In the genomic region with DNA sequence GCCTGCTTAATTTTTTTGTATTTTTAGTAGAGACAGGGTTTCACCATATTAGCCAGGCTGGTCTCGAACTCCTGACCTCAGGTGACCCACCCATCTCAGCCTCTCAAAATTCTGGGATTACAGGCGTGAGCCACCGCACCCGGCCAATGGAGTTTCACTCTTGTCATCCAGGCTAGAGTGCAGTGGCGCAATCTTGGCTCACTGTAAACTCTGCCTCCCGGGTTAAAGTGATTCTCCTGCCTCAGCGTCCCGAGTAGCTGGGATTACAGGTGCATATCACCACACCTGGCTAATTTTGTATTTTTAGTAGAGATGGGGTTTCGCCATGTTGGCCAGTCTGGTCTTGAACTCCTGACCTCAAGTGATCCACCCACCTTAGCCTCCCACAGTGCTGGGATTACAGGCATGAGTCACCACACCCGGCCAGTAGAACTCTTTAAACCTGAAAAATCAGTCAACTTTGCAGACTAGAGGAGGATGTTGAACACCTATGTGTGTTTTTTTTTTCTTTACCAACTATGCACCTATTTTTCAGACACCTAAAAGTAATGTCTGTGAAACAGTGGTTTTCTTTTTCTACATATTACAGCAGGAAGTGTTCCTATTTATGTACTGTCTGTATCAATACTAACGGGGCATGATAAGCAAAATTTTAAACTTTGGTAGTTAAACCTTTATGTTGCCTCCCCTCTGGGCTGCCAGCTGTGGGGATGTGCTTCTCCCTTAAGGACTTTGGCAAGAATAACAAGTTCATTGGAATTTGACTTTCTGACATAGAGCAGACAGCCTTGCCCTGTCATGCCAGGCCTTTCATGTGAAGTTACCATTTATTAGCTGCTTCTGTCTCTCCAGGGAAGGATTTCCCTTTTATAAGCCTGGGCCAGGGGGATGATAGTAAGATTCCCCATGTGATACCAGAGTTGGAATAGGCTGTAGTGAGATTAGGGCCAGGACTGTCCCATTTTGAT, we compare ENCODE assay signal across 1 cellular context.
A peak's percentile ranks its signal among the peaks of the same experiment; 100 is the strongest.
TF ChIP-seq lines count a peak whose summit lies in the region.

No MANE protein-coding gene starts in this region.

TF ChIP-seq in K562, 482 proteins besides CTCF, POLR2A, EP300 and RAD21 (continued from another document):
- TF ChIP-seq DACH1 (IDR thresholded peaks at IDR 0.05; ENCODE audit: partially characterized antibody) (no peak), XRCC5 (IDR thresholded peaks at IDR 0.05; ENCODE audit: low read depth, low read length) (no peak), ELF4 (CRISPR knock-in tag; IDR thresholded peaks at IDR 0.05) (no peak), CBFA2T2 (conservative IDR thresholded peaks at IDR 0.05) (no peak), CEBPB (tag; IDR thresholded peaks at IDR 0.05) (peak; percentile 54), POLR2G (IDR thresholded peaks at IDR 0.05; ENCODE audit: low read depth, low read length) (no peak), SMARCA4 (IDR thresholded peaks at IDR 0.05) (peak; percentile 52; the same call in 1 of the 2 replicates), ARID1B (IDR thresholded peaks at IDR 0.05) (peak; percentile 48), TGIF2 (CRISPR knock-in tag; IDR thresholded peaks at IDR 0.05) (no peak), RCOR1 (IDR thresholded peaks at IDR 0.05; ENCODE audit: borderline replicate concordance in 1 of 2, low read depth in 2 of 2, low read length in 2 of 2) (no peak), POLR3A (IDR thresholded peaks at IDR 0.05; ENCODE audit: borderline replicate concordance, extremely low read depth, insufficient read depth, insufficient read length) (no peak), RBM15 (IDR thresholded peaks at IDR 0.05; ENCODE audit: insufficient read depth, low read length) (no peak), ZNF212 (CRISPR knock-in tag; IDR thresholded peaks at IDR 0.05) (no peak), NCOA4 (IDR thresholded peaks at IDR 0.05; ENCODE audit: partially characterized antibody) (no peak), BACH1 (tag; IDR thresholded peaks at IDR 0.05) (no peak), NCOA6 (IDR thresholded peaks at IDR 0.05) (no peak), ZNF764 (CRISPR knock-in tag; IDR thresholded peaks at IDR 0.05; ENCODE audit: low read depth) (no peak), MYNN (IDR thresholded peaks at IDR 0.05) (no peak), MYNN (CRISPR knock-in tag; IDR thresholded peaks at IDR 0.05) (no peak), EGR1 (conservative IDR thresholded peaks at IDR 0.05) (peak; percentile 88), CCNT2 (IDR thresholded peaks at IDR 0.05; ENCODE audit: borderline replicate concordance, extremely low read depth, insufficient read length, low read depth, low read length) (no peak), RBM25 (IDR thresholded peaks at IDR 0.05; ENCODE audit: low read depth, low read length, severe bottlenecking) (no peak), SPI1 (IDR thresholded peaks at IDR 0.05; ENCODE audit: borderline replicate concordance, low read depth, low read length) (no peak), CBX3 (IDR thresholded peaks at IDR 0.05; ENCODE audit: borderline replicate concordance in 1 of 2, low read length in 2 of 2) (no peak), ZNF134 (CRISPR knock-in tag; conservative IDR thresholded peaks at IDR 0.05) (no peak), ZNF324 (CRISPR knock-in tag; IDR thresholded peaks at IDR 0.05) (no peak), HOXB6 (CRISPR knock-in tag; IDR thresholded peaks at IDR 0.05; ENCODE audit: borderline replicate concordance) (no peak), GABPB1 (CRISPR knock-in tag; IDR thresholded peaks at IDR 0.05) (no peak), ESRRA (IDR thresholded peaks at IDR 0.05; ENCODE audit: borderline replicate concordance, low read depth) (no peak), SMARCE1 (IDR thresholded peaks at IDR 0.05) (0 out of 2 replicates have a peak, but pooled peaks have one; percentile 36), TSC22D4 (tag; IDR thresholded peaks at IDR 0.05) (no peak), TFAM (CRISPR knock-in tag; conservative IDR thresholded peaks at IDR 0.05) (no peak), NUFIP1 (IDR thresholded peaks at IDR 0.05; ENCODE audit: partially characterized antibody) (no peak), SP2 (IDR thresholded peaks at IDR 0.05; ENCODE audit: extremely low read depth, low read depth, low read length, poor library complexity, severe bottlenecking) (no peak), KDM1A (IDR thresholded peaks at IDR 0.05) (peak in 1 of 2 experiments; percentile 62; a peak in 1 of 4 replicates), PML (IDR thresholded peaks at IDR 0.05; ENCODE audit: low read length) (no peak), ADNP (tag; IDR thresholded peaks at IDR 0.05) (no peak), TEAD4 (IDR thresholded peaks at IDR 0.05; ENCODE audit: low read length) (no peak), TEAD4 (CRISPR knock-in tag; IDR thresholded peaks at IDR 0.05; ENCODE audit: borderline replicate concordance) (no peak), SREBF2 (CRISPR knock-in tag; IDR thresholded peaks at IDR 0.05) (no peak)
- TF ChIP-seq, protein P1, sequence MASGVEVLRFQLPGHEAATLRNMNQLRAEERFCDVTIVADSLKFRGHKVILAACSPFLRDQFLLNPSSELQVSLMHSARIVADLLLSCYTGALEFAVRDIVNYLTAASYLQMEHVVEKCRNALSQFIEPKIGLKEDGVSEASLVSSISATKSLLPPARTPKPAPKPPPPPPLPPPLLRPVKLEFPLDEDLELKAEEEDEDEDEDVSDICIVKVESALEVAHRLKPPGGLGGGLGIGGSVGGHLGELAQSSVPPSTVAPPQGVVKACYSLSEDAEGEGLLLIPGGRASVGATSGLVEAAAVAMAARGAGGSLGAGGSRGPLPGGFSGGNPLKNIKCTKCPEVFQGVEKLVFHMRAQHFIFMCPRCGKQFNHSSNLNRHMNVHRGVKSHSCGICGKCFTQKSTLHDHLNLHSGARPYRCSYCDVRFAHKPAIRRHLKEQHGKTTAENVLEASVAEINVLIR (CRISPR knock-in tag; IDR thresholded peaks at IDR 0.05), result no peak
- TF ChIP-seq, protein P2, sequence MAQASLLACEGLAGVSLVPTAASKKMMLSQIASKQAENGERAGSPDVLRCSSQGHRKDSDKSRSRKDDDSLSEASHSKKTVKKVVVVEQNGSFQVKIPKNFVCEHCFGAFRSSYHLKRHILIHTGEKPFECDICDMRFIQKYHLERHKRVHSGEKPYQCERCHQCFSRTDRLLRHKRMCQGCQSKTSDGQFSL (CRISPR knock-in tag; IDR thresholded peaks at IDR 0.05), result no peak
- TF ChIP-seq, protein P2 (tag; IDR thresholded peaks at IDR 0.05), result no peak
- TF ChIP-seq, protein P3, sequence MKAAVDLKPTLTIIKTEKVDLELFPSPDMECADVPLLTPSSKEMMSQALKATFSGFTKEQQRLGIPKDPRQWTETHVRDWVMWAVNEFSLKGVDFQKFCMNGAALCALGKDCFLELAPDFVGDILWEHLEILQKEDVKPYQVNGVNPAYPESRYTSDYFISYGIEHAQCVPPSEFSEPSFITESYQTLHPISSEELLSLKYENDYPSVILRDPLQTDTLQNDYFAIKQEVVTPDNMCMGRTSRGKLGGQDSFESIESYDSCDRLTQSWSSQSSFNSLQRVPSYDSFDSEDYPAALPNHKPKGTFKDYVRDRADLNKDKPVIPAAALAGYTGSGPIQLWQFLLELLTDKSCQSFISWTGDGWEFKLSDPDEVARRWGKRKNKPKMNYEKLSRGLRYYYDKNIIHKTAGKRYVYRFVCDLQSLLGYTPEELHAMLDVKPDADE (conservative IDR thresholded peaks at IDR 0.05; ENCODE audit: control insufficient read depth, low read depth, low read length), result no peak
- TF ChIP-seq, protein P4, sequence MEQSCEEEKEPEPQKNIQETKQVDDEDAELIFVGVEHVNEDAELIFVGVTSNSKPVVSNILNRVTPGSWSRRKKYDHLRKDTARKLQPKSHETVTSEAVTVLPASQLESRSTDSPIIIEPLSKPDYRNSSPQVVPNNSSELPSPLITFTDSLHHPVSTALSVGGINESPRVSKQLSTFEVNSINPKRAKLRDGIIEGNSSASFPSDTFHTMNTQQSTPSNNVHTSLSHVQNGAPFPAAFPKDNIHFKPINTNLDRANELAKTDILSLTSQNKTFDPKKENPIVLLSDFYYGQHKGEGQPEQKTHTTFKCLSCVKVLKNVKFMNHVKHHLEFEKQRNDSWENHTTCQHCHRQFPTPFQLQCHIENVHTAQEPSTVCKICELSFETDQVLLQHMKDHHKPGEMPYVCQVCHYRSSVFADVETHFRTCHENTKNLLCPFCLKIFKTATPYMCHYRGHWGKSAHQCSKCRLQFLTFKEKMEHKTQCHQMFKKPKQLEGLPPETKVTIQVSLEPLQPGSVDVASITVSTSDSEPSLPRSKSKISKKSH (CRISPR knock-in tag; IDR thresholded peaks at IDR 0.05), result no peak
- TF ChIP-seq, protein P5, sequence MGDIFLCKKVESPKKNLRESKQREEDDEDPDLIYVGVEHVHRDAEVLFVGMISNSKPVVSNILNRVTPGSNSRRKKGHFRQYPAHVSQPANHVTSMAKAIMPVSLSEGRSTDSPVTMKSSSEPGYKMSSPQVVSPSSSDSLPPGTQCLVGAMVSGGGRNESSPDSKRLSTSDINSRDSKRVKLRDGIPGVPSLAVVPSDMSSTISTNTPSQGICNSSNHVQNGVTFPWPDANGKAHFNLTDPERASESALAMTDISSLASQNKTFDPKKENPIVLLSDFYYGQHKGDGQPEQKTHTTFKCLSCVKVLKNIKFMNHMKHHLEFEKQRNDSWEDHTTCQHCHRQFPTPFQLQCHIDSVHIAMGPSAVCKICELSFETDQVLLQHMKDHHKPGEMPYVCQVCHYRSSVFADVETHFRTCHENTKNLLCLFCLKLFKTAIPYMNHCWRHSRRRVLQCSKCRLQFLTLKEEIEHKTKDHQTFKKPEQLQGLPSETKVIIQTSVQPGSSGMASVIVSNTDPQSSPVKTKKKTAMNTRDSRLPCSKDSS (IDR thresholded peaks at IDR 0.05; ENCODE audit: low read depth, partially characterized antibody), result no peak
- TF ChIP-seq, protein P6, sequence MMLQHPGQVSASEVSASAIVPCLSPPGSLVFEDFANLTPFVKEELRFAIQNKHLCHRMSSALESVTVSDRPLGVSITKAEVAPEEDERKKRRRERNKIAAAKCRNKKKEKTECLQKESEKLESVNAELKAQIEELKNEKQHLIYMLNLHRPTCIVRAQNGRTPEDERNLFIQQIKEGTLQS (IDR thresholded peaks at IDR 0.05), result peak; percentile 78
- TF ChIP-seq, protein P6 (CRISPR knock-in tag; conservative IDR thresholded peaks at IDR 0.05), result no peak
- TF ChIP-seq, protein P7, sequence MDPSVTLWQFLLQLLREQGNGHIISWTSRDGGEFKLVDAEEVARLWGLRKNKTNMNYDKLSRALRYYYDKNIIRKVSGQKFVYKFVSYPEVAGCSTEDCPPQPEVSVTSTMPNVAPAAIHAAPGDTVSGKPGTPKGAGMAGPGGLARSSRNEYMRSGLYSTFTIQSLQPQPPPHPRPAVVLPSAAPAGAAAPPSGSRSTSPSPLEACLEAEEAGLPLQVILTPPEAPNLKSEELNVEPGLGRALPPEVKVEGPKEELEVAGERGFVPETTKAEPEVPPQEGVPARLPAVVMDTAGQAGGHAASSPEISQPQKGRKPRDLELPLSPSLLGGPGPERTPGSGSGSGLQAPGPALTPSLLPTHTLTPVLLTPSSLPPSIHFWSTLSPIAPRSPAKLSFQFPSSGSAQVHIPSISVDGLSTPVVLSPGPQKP (CRISPR knock-in tag; IDR thresholded peaks at IDR 0.05), result no peak
- TF ChIP-seq, protein P8, sequence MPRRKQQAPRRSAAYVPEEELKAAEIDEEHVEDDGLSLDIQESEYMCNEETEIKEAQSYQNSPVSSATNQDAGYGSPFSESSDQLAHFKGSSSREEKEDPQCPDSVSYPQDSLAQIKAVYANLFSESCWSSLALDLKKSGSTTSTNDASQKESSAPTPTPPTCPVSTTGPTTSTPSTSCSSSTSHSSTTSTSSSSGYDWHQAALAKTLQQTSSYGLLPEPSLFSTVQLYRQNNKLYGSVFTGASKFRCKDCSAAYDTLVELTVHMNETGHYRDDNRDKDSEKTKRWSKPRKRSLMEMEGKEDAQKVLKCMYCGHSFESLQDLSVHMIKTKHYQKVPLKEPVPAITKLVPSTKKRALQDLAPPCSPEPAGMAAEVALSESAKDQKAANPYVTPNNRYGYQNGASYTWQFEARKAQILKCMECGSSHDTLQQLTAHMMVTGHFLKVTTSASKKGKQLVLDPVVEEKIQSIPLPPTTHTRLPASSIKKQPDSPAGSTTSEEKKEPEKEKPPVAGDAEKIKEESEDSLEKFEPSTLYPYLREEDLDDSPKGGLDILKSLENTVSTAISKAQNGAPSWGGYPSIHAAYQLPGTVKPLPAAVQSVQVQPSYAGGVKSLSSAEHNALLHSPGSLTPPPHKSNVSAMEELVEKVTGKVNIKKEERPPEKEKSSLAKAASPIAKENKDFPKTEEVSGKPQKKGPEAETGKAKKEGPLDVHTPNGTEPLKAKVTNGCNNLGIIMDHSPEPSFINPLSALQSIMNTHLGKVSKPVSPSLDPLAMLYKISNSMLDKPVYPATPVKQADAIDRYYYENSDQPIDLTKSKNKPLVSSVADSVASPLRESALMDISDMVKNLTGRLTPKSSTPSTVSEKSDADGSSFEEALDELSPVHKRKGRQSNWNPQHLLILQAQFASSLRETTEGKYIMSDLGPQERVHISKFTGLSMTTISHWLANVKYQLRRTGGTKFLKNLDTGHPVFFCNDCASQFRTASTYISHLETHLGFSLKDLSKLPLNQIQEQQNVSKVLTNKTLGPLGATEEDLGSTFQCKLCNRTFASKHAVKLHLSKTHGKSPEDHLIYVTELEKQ (CRISPR knock-in tag; IDR thresholded peaks at IDR 0.05), result no peak
- TF ChIP-seq, protein P9, sequence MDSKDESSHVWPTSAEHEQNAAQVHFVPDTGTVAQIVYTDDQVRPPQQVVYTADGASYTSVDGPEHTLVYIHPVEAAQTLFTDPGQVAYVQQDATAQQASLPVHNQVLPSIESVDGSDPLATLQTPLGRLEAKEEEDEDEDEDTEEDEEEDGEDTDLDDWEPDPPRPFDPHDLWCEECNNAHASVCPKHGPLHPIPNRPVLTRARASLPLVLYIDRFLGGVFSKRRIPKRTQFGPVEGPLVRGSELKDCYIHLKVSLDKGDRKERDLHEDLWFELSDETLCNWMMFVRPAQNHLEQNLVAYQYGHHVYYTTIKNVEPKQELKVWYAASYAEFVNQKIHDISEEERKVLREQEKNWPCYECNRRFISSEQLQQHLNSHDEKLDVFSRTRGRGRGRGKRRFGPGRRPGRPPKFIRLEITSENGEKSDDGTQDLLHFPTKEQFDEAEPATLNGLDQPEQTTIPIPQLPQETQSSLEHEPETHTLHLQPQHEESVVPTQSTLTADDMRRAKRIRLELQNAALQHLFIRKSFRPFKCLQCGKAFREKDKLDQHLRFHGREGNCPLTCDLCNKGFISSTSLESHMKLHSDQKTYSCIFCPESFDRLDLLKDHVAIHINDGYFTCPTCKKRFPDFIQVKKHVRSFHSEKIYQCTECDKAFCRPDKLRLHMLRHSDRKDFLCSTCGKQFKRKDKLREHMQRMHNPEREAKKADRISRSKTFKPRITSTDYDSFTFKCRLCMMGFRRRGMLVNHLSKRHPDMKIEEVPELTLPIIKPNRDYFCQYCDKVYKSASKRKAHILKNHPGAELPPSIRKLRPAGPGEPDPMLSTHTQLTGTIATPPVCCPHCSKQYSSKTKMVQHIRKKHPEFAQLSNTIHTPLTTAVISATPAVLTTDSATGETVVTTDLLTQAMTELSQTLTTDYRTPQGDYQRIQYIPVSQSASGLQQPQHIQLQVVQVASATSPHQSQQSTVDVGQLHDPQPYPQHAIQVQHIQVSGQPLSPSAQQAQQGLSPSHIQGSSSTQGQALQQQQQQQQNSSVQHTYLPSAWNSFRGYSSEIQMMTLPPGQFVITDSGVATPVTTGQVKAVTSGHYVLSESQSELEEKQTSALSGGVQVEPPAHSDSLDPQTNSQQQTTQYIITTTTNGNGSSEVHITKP (IDR thresholded peaks at IDR 0.05; ENCODE audit: partially characterized antibody), result no peak
TF ChIP-seq in K562: peak in this region for 11.
